Comparison of ENCODE assay signal across 23 cellular contexts in genomic region chr13:69903081-69903480, GRCh38.
"Had no signal": no experiment of that assay in that cellular context is flagged by ENCODE, and none has a peak within 500 bp of the region (broad histone marks: within the 10 kb centered on the region; RNA-seq: fewer than 3 reads in every experiment).

No MANE protein-coding gene starts in this region.

- ATAC-seq: activated T-helper 17 cell treated with anti-CD3 and anti-CD28 coated beads, Interleukin-2, amount 50 U/mL, for 72 hours; body of pancreas; effector memory CD8-positive, alpha-beta T cell; gastrocnemius medialis; left cardiac atrium; left ventricle myocardium superior; mucosa of descending colon; right lobe of liver had no signal

- DNase-seq: activated CD4-positive, alpha-beta T cell treated with anti-CD3 and anti-CD28 coated beads for 4 hours; activated CD4-positive, alpha-beta T cell treated with anti-CD3 and anti-CD28 coated beads, Interleukin-2, amount 50 U/mL, for 48 hours; activated CD8-positive, alpha-beta memory T cell treated with anti-CD3 and anti-CD28 coated beads for 24 hours; activated gamma-delta T cell treated with Interleukin-2 at 50 U/mL for 16 hours; activated naive CD4-positive, alpha-beta T cell treated with anti-CD3 and anti-CD28 coated beads, Interleukin-2, amount 50 U/mL, for 16 hours; activated T-cell treated with anti-CD3 and anti-CD28 coated beads, Interleukin-2, amount 50 U/mL, for 24 hours; amniotic stem cell; body of pancreas; cerebellar nuclear complex; cortex of kidney; effector memory CD8-positive, alpha-beta T cell; erythroblast; gastrocnemius medialis; head of caudate nucleus; left cardiac atrium; left ventricle myocardium superior; mucosa of descending colon; right lobe of liver; stimulated activated CD4-positive, alpha-beta T cell treated with anti-CD3 and anti-CD28 coated beads, Interleukin-2, amount 100 ng/mL, for 48 hours; stimulated activated naive CD4-positive, alpha-beta T cell treated with Interleukin-2 at 50 U/mL for 16 hours; T-helper 2 cell; transverse colon had no signal
